ENCODE assay signal across 22 cellular contexts in genomic region chr7:73702226-73702625, GRCh38. TPM values are rescaled to one million over a fixed set of nuclear protein-coding genes. Genes with fewer than 3 reads are reported as not detected.
DNase-seq lines count a peak whose midpoint lies in the region; ATAC-seq, FAIRE-seq and TF ChIP-seq lines count a peak whose summit lies in the region.
"Had no signal": no experiment of that assay in that cellular context is flagged by ENCODE, and none has a peak within 500 bp of the region (broad histone marks: within the 10 kb centered on the region; RNA-seq: fewer than 3 reads in every experiment).

No MANE protein-coding gene starts in this region.

- peaks cover 82% of the 10 kb centered on the region for H3K4me1 ChIP-seq in A549
- H3K4me1 ChIP-seq in HCT116 (ENCODE audit: control insufficient read depth in 1 of 2, insufficient read depth in 2 of 2, low read length in 2 of 2) = peaks cover 22 to 47% of the 10 kb centered on the region in 2 experiments
- H3K4me1 ChIP-seq: gastrocnemius medialis had no signal

- H3K27me3 Mint-ChIP-seq in activated T-helper 1 cell treated with anti-CD3 and anti-CD28 coated beads, Interleukin-12 subunit alpha, Interleukin-12 subunit beta, Interleukin-2, Interleukin-4 antibody, amounts not matched to agents 30 ng/mL and 10 ng/mL and 1 ng/mL, durations not matched to agents 14 hours and 24 hours and 36 hours (ENCODE audit: insufficient read depth) = no peaks in the 10 kb centered on the region
- peaks cover 1% of the 10 kb centered on the region for H3K27me3 Mint-ChIP-seq in memory B cell
- H3K27me3 Mint-ChIP-seq: stimulated activated naive CD8-positive, alpha-beta T cell treated with anti-CD3 and anti-CD28 coated beads, Interleukin-15, amount 100 ng/mL, for 72 hours had no signal

- no peaks in the 10 kb centered on the region for H3K9me3 ChIP-seq in A549
- H3K9me3 ChIP-seq in HCT116 (ENCODE audit: control insufficient read depth in 1 of 2, insufficient read depth in 1 of 2, low read depth in 1 of 2, low read length in 2 of 2) = no peaks in the 10 kb centered on the region
- H3K9me3 ChIP-seq: esophagus muscularis mucosa, gastrocnemius medialis had no signal

- peak overlapping the region; percentile 19 for H3K4me3 Mint-ChIP-seq in activated T-helper 1 cell treated with anti-CD3 and anti-CD28 coated beads, Interleukin-12 subunit alpha, Interleukin-12 subunit beta, Interleukin-2, Interleukin-4 antibody, amounts not matched to agents 30 ng/mL and 10 ng/mL and 1 ng/mL, durations not matched to agents 14 hours and 24 hours and 36 hours
- H3K4me3 Mint-ChIP-seq in memory B cell = peak overlapping the region; percentile 18
- H3K4me3 Mint-ChIP-seq: HFFc6; stimulated activated naive CD8-positive, alpha-beta T cell treated with anti-CD3 and anti-CD28 coated beads, Interleukin-15, amount 100 ng/mL, for 72 hours had no signal

- peaks cover 7% of the 10 kb centered on the region; the same call in 1 of the 2 replicates for H3K79me2 ChIP-seq in HCT116 (ENCODE audit: insufficient read depth, low read length)

- no peak for FAIRE-seq in A549 (lab: Jason Lieb, UNC)
- FAIRE-seq: colon had no signal

- H3K27me3 ChIP-seq in HCT116 (ENCODE audit: insufficient read depth, low read length) = no peaks in the 10 kb centered on the region
- H3K27me3 ChIP-seq: esophagus muscularis mucosa, gastrocnemius medialis had no signal

- peak overlapping the region; percentile 99 to 100 for H3K27ac ChIP-seq in A549
- peak overlapping the region; percentile 27; the same call in 1 of the 2 replicates for H3K27ac ChIP-seq in HCT116 (ENCODE audit: low read depth, low read length)
- H3K27ac ChIP-seq: esophagus muscularis mucosa, gastrocnemius medialis had no signal

- TF ChIP-seq POLR2A in A549 (IDR thresholded peaks at IDR 0.05; ENCODE audit: low read length) = no peak
- no peak for TF ChIP-seq POLR2A in HCT116 (IDR thresholded peaks at IDR 0.05; ENCODE audit: borderline replicate concordance, extremely low read depth, insufficient read depth, insufficient read length)

- H3K36me3 Mint-ChIP-seq in activated T-helper 1 cell treated with anti-CD3 and anti-CD28 coated beads, Interleukin-12 subunit alpha, Interleukin-12 subunit beta, Interleukin-2, Interleukin-4 antibody, amounts not matched to agents 30 ng/mL and 10 ng/mL and 1 ng/mL, durations not matched to agents 14 hours and 24 hours and 36 hours (ENCODE audit: low read depth) = peaks cover 25% of the 10 kb centered on the region
- H3K36me3 Mint-ChIP-seq in memory B cell = peaks cover 10% of the 10 kb centered on the region

- no TSS peak for BruUV-seq in HCT116 (replicated peaks; lab: Mats Ljungman, UMichigan)

- H3K27ac Mint-ChIP-seq in activated T-helper 1 cell treated with anti-CD3 and anti-CD28 coated beads, Interleukin-12 subunit alpha, Interleukin-12 subunit beta, Interleukin-2, Interleukin-4 antibody, amounts not matched to agents 30 ng/mL and 10 ng/mL and 1 ng/mL, durations not matched to agents 14 hours and 24 hours and 36 hours = no peak overlapping the region
- H3K27ac Mint-ChIP-seq in memory B cell = no peak overlapping the region

- H3K9me2 ChIP-seq in HCT116 (ENCODE audit: insufficient read depth) = no peaks in the 10 kb centered on the region

- no peak for TF ChIP-seq EP300 in A549 (IDR thresholded peaks at IDR 0.05)

- peaks cover 8% of the 10 kb centered on the region for H3K4me1 Mint-ChIP-seq in activated T-helper 1 cell treated with anti-CD3 and anti-CD28 coated beads, Interleukin-12 subunit alpha, Interleukin-12 subunit beta, Interleukin-2, Interleukin-4 antibody, amounts not matched to agents 30 ng/mL and 10 ng/mL and 1 ng/mL, durations not matched to agents 14 hours and 24 hours and 36 hours (ENCODE audit: low read depth)
- H3K4me1 Mint-ChIP-seq in memory B cell = peaks cover 15% of the 10 kb centered on the region

- POLR2A ChIA-PET in A549 (lab: Yijun Ruan, JAX) = interaction anchor here (0.9 to 2.2 kb wide), 3 partner anchors 11 to 15 kb away, joined by 3 to 8 read pairs (median 6); no protein-coding TSS in a partner anchor
- POLR2A ChIA-PET in HCT116 (lab: Charles Lee) = no interaction called here

- peaks cover 26 to 51% of the 10 kb centered on the region in 2 experiments; a peak in 3 of 4 replicates for H3K36me3 ChIP-seq in HCT116 (ENCODE audit: control insufficient read depth in 1 of 2, insufficient read depth in 2 of 2, low read length in 2 of 2)

- ATAC-seq in A549 (no peak), HCT116 (no peak), memory B cell (ENCODE audit: low read depth) (no peak), HG03342 (IDR thresholded peaks at IDR 0.05; ENCODE audit: unreplicated experiment) (no peak), GM18907 (IDR thresholded peaks at IDR 0.05; ENCODE audit: unreplicated experiment) (no peak)
- ATAC-seq: stimulated activated naive CD8-positive, alpha-beta T cell treated with anti-CD3 and anti-CD28 coated beads, Interleukin-15, amount 100 ng/mL, for 72 hours had no signal

- no peak overlapping the region for H2AFZ ChIP-seq in HCT116 (ENCODE audit: low read depth, low read length, poor library complexity, severe bottlenecking)

- DNase-seq in A549 (ENCODE audit: low read depth in 1 of 2, low spot score in 1 of 2) (peak in 1 of 2 experiments; percentile 58), HCT116 (ENCODE audit: low read depth, low spot score) (no peak), memory B cell (ENCODE audit: low spot score in 2 of 2) (no peak), foreskin fibroblast (no peak), NCI-H1417 treated with DMSO at 0.1 percent for 48 hours (lab: John Stamatoyannopoulos, UW) (no peak)
- no peak for DNase-seq in activated T-helper 1 cell treated with anti-CD3 and anti-CD28 coated beads, Interleukin-12 subunit alpha, Interleukin-12 subunit beta, Interleukin-2, Interleukin-4 antibody, amounts not matched to agents 30 ng/mL and 10 ng/mL and 1 ng/mL, durations not matched to agents 14 hours and 24 hours and 36 hours (ENCODE audit: low spot score)
- DNase-seq: ACHN; activated CD4-positive, alpha-beta T cell treated with anti-CD3 and anti-CD28 coated beads for 4 hours; activated naive CD4-positive, alpha-beta T cell treated with Interleukin-2 at 50 U/mL for 16 hours; activated T-cell treated with anti-CD3 and anti-CD28 coated beads, Interleukin-2, amount 50 U/mL, for 48 hours; C1 segment of cervical spinal cord; COR-L47; gastrocnemius medialis; HFFc6; hippocampal formation; left cardiac atrium; stimulated activated naive CD8-positive, alpha-beta T cell treated with anti-CD3 and anti-CD28 coated beads, Interleukin-15, amount 100 ng/mL, for 72 hours had no signal

- 0 out of 2 replicates have a peak, but pooled peaks cover 3% of the 10 kb centered on the region for H4K20me1 ChIP-seq in HCT116 (ENCODE audit: insufficient read depth)

- intact Hi-C loops in HCT116 (cut with micrococcal nuclease) = no loop called here
- intact Hi-C loops in activated T-helper 1 cell treated with anti-CD3 and anti-CD28 coated beads, Interleukin-12 subunit alpha, Interleukin-12 subunit beta, Interleukin-2, Interleukin-4 antibody, amounts not matched to agents 30 ng/mL and 10 ng/mL and 1 ng/mL, durations not matched to agents 14 hours and 24 hours and 36 hours (cut with micrococcal nuclease) = no loop called here

- RAD21 ChIA-PET in HCT116 (lab: Charles Lee; ENCODE audit: low non-redundant PET in 1 of 2, low total read pairs in 2 of 2, uncharacterized antibody in 2 of 2, unreplicated experiment in 2 of 2) = interaction anchor here in 1 of 2 experiments (1.2 kb wide), 1 partner anchor 19 kb away, joined by 3 read pairs; no protein-coding TSS in a partner anchor

- TF ChIP-seq CTCF in A549 (IDR thresholded peaks at IDR 0.05) (no peak), HCT116 (IDR thresholded peaks at IDR 0.05 in 2 of 3, conservative IDR thresholded peaks at IDR 0.05 in 1 of 3; ENCODE audit: borderline replicate concordance in 1 of 3, insufficient read depth in 1 of 3, low read depth in 2 of 3, low read length in 2 of 3) (no peak), foreskin fibroblast (IDR thresholded peaks at IDR 0.05; ENCODE audit: low read depth, low read length) (no peak)

- H3K4me3 ChIP-seq in A549 (no peak overlapping the region; the same call in 2 of the 3 replicates), HCT116 (replicated peaks in 1 of 2; ENCODE audit: low read depth in 1 of 2, low read length in 2 of 2) (no peak overlapping the region), foreskin fibroblast (ENCODE audit: low read depth in 1 of 2, low read length in 2 of 2) (no peak overlapping the region)
- H3K4me3 ChIP-seq: esophagus muscularis mucosa, gastrocnemius medialis had no signal

- peak overlapping the region; percentile 90 for H3K4me2 ChIP-seq in A549
- H3K4me2 ChIP-seq in HCT116 (ENCODE audit: low read length) = peak overlapping the region; percentile 34; the same call in 1 of the 2 replicates

- TF ChIP-seq RAD21 in A549 (conservative IDR thresholded peaks at IDR 0.05 in 1 of 2, IDR thresholded peaks at IDR 0.05 in 1 of 2) (no peak), HCT116 (IDR thresholded peaks at IDR 0.05; ENCODE audit: low read depth) (no peak)

- 66% methylated on average over 8 of the region's 8 CpGs for WGBS in A549 (ENCODE audit: missing lambda C conversion rate)

- H3K9ac ChIP-seq in HCT116 (ENCODE audit: low read length) = no peak overlapping the region

- no peaks in the 10 kb centered on the region for H3K9me3 Mint-ChIP-seq in activated T-helper 1 cell treated with anti-CD3 and anti-CD28 coated beads, Interleukin-12 subunit alpha, Interleukin-12 subunit beta, Interleukin-2, Interleukin-4 antibody, amounts not matched to agents 30 ng/mL and 10 ng/mL and 1 ng/mL, durations not matched to agents 14 hours and 24 hours and 36 hours
- H3K9me3 Mint-ChIP-seq in memory B cell = no peaks in the 10 kb centered on the region
- H3K9me3 Mint-ChIP-seq: HFFc6; stimulated activated naive CD8-positive, alpha-beta T cell treated with anti-CD3 and anti-CD28 coated beads, Interleukin-15, amount 100 ng/mL, for 72 hours had no signal

- CTCF ChIA-PET in A549 (lab: Yijun Ruan, JAX) (interaction anchor here (0.9 to 10.0 kb wide), 12 partner anchors 11 to 95 kb away, joined by 3 to 139 read pairs (median 13); partner anchors contain the start of genes STX1A and VPS37D), HCT116 (lab: Charles Lee) (interaction anchor here (0.7 to 2.0 kb wide), 3 partner anchors 13 to 32 kb away, joined by 3 to 7 read pairs (median 4); no protein-coding TSS in a partner anchor)

RNA-seq across cellular contexts. Expression of gene STX1A, which starts 17.2 kb away (rescaled TPM):
- polyA plus RNA-seq in A549 (2011; rRNA removed) = 72.9 and 81.7 TPM in 2 replicates
- 83.3 and 90.6 TPM in 2 replicates for polyA plus RNA-seq in A549 (2012; cell fraction: cytosol; rRNA removed)
- polyA plus RNA-seq in A549 (2012; cell fraction: nucleus; rRNA removed) = 316 and 405 TPM in 2 replicates
- 48.3 to 59.0 TPM (median 49.2 TPM) in 3 replicates for polyA plus RNA-seq in A549 (2017; fragmentation: RNase III; extraction: RNeasy Plus Mini Kit Qiagen cat#74134 plus additional on column Dnase treatment)
- 53.0 and 59.8 TPM in 2 replicates for polyA minus RNA-seq in A549 (2011; rRNA and poly(A)+ RNA removed)
- total RNA-seq in HCT116 (2021; ENCODE audit: unreplicated experiment) = 39.4 TPM
- 41.2 and 46.8 TPM in 2 replicates for polyA plus RNA-seq in HCT116 (2012)
- total RNA-seq in activated T-helper 1 cell treated with anti-CD3 and anti-CD28 coated beads, Interleukin-12 subunit alpha, Interleukin-12 subunit beta, Interleukin-2, Interleukin-4 antibody, amounts not matched to agents 30 ng/mL and 10 ng/mL and 1 ng/mL, durations not matched to agents 14 hours and 24 hours and 36 hours = 24.9 and 26.7 TPM in 2 replicates

RNA-seq across cellular contexts. Expression of gene BUD23, which starts 18.8 kb away (rescaled TPM):
- 131 and 161 TPM in 2 replicates for polyA plus RNA-seq in A549 (2011; rRNA removed)
- polyA plus RNA-seq in A549 (2012; cell fraction: cytosol; rRNA removed) = 174 and 207 TPM in 2 replicates
- polyA plus RNA-seq in A549 (2012; cell fraction: nucleus; rRNA removed) = 105 and 131 TPM in 2 replicates
- polyA plus RNA-seq in A549 (2017; fragmentation: RNase III; extraction: RNeasy Plus Mini Kit Qiagen cat#74134 plus additional on column Dnase treatment) = 130 to 145 TPM (median 134 TPM) in 3 replicates
- 64.7 and 68.8 TPM in 2 replicates for polyA minus RNA-seq in A549 (2011; rRNA and poly(A)+ RNA removed)
- total RNA-seq in HCT116 (2021; ENCODE audit: unreplicated experiment) = 168 TPM
- 148 and 164 TPM in 2 replicates for polyA plus RNA-seq in HCT116 (2012)
- 128 and 138 TPM in 2 replicates for total RNA-seq in activated T-helper 1 cell treated with anti-CD3 and anti-CD28 coated beads, Interleukin-12 subunit alpha, Interleukin-12 subunit beta, Interleukin-2, Interleukin-4 antibody, amounts not matched to agents 30 ng/mL and 10 ng/mL and 1 ng/mL, durations not matched to agents 14 hours and 24 hours and 36 hours

RNA-seq across cellular contexts. Expression of gene DNAJC30, which starts 19.0 kb away (rescaled TPM):
- polyA plus RNA-seq in A549 (2011; rRNA removed) = 5.2 and 5.7 TPM in 2 replicates
- polyA plus RNA-seq in A549 (2012; cell fraction: cytosol; rRNA removed) = 8.1 and 12.9 TPM in 2 replicates
- polyA plus RNA-seq in A549 (2012; cell fraction: nucleus; rRNA removed) = 11.4 and 13.4 TPM in 2 replicates
- polyA plus RNA-seq in A549 (2017; fragmentation: RNase III; extraction: RNeasy Plus Mini Kit Qiagen cat#74134 plus additional on column Dnase treatment) = 8.9 to 10.1 TPM (median 9.3 TPM) in 3 replicates
- 4.0 and 5.4 TPM in 2 replicates for polyA minus RNA-seq in A549 (2011; rRNA and poly(A)+ RNA removed)
- total RNA-seq in HCT116 (2021; ENCODE audit: unreplicated experiment) = 8.5 TPM
- 3.4 and 5.1 TPM in 2 replicates for polyA plus RNA-seq in HCT116 (2012)
- total RNA-seq in activated T-helper 1 cell treated with anti-CD3 and anti-CD28 coated beads, Interleukin-12 subunit alpha, Interleukin-12 subunit beta, Interleukin-2, Interleukin-4 antibody, amounts not matched to agents 30 ng/mL and 10 ng/mL and 1 ng/mL, durations not matched to agents 14 hours and 24 hours and 36 hours = 11.2 and 11.6 TPM in 2 replicates

RNA-seq across cellular contexts. Expression of gene VPS37D, which starts 34.6 kb away (rescaled TPM):
- 3.3 and 3.8 TPM in 2 replicates for polyA plus RNA-seq in A549 (2011; rRNA removed)
- polyA plus RNA-seq in A549 (2012; cell fraction: cytosol; rRNA removed) = 3.2 and 4.5 TPM in 2 replicates
- polyA plus RNA-seq in A549 (2012; cell fraction: nucleus; rRNA removed) = 3.2 and 3.6 TPM in 2 replicates
- 2.2 to 2.9 TPM (median 2.6 TPM) in 3 replicates for polyA plus RNA-seq in A549 (2017; fragmentation: RNase III; extraction: RNeasy Plus Mini Kit Qiagen cat#74134 plus additional on column Dnase treatment)
- 2.1 and 3.3 TPM in 2 replicates for polyA minus RNA-seq in A549 (2011; rRNA and poly(A)+ RNA removed)
- total RNA-seq in HCT116 (2021; ENCODE audit: unreplicated experiment) = 9.5 TPM
- 8.2 and 9.2 TPM in 2 replicates for polyA plus RNA-seq in HCT116 (2012)
- 0.18 and 0.34 TPM in 2 replicates for total RNA-seq in activated T-helper 1 cell treated with anti-CD3 and anti-CD28 coated beads, Interleukin-12 subunit alpha, Interleukin-12 subunit beta, Interleukin-2, Interleukin-4 antibody, amounts not matched to agents 30 ng/mL and 10 ng/mL and 1 ng/mL, durations not matched to agents 14 hours and 24 hours and 36 hours
- total RNA-seq: T-helper 2 cell treated with Interferon-gamma antibody and Interleukin-4, amounts not matched to agents 100 ng/mL and 5 ng/mL, for 36 hours had no signal

RNA-seq across cellular contexts. Expression of gene ABHD11, which starts 36.4 kb away (rescaled TPM):
- polyA plus RNA-seq in A549 (2011; rRNA removed) = 8.1 and 10.4 TPM in 2 replicates
- 29.2 and 33.7 TPM in 2 replicates for polyA plus RNA-seq in A549 (2012; cell fraction: cytosol; rRNA removed)
- polyA plus RNA-seq in A549 (2012; cell fraction: nucleus; rRNA removed) = 36.0 and 40.6 TPM in 2 replicates
- 13.7 to 15.2 TPM (median 15.1 TPM) in 3 replicates for polyA plus RNA-seq in A549 (2017; fragmentation: RNase III; extraction: RNeasy Plus Mini Kit Qiagen cat#74134 plus additional on column Dnase treatment)
- 14.5 and 18.2 TPM in 2 replicates for polyA minus RNA-seq in A549 (2011; rRNA and poly(A)+ RNA removed)
- 69.8 TPM for total RNA-seq in HCT116 (2021; ENCODE audit: unreplicated experiment)
- 56.8 and 61.1 TPM in 2 replicates for polyA plus RNA-seq in HCT116 (2012)
- total RNA-seq in activated T-helper 1 cell treated with anti-CD3 and anti-CD28 coated beads, Interleukin-12 subunit alpha, Interleukin-12 subunit beta, Interleukin-2, Interleukin-4 antibody, amounts not matched to agents 30 ng/mL and 10 ng/mL and 1 ng/mL, durations not matched to agents 14 hours and 24 hours and 36 hours = 18.9 and 24.3 TPM in 2 replicates
